ENCODE assay signal across 18 cellular contexts in genomic region chr13:83215627-83216026, GRCh38.
DNase-seq lines count a peak whose midpoint lies in the region; ATAC-seq and TF ChIP-seq lines count a peak whose summit lies in the region.
"Had no signal": no experiment of that assay in that cellular context is flagged by ENCODE, and none has a peak within 500 bp of the region (broad histone marks: within the 10 kb centered on the region; RNA-seq: fewer than 3 reads in every experiment).

No MANE protein-coding gene starts in this region.

- H3K36me3 ChIP-seq in HUES64 (ENCODE audit: insufficient read depth, low read length) (no peaks in the 10 kb centered on the region), brain microvascular endothelial cell (replicated peaks) (no peaks in the 10 kb centered on the region), stomach (no peaks in the 10 kb centered on the region)
- H3K36me3 ChIP-seq: heart right ventricle, sigmoid colon had no signal

- TF ChIP-seq EP300 in stomach (IDR thresholded peaks at IDR 0.05) = no peak

- no peaks in the 10 kb centered on the region for H3K9me3 ChIP-seq in AG04450 (ENCODE audit: control insufficient read depth, insufficient read depth, low read length)
- H3K9me3 ChIP-seq in HUES64 (ENCODE audit: insufficient read depth, low read depth, low read length) = 0 out of 2 replicates have a peak, but pooled peaks cover 3% of the 10 kb centered on the region
- H3K9me3 ChIP-seq in stomach = peaks cover 0 to 21% (median 2%) of the 10 kb centered on the region in 4 donors

- H3K4me3 ChIP-seq in AG04450 (ENCODE audit: low read depth, low read length) = no peak overlapping the region
- H3K4me3 ChIP-seq in HUES64 (ENCODE audit: low read length) = no peak overlapping the region
- H3K4me3 ChIP-seq in brain microvascular endothelial cell (ENCODE audit: low read depth, low read length) = no peak overlapping the region
- H3K4me3 ChIP-seq in stomach = no peak overlapping the region
- H3K4me3 ChIP-seq: heart right ventricle, sigmoid colon had no signal

- TF ChIP-seq POLR2A in stomach (IDR thresholded peaks at IDR 0.05) = no peak

- H3K27me3 ChIP-seq in AG04450 (ENCODE audit: control insufficient read depth, insufficient read depth, low read length) = no peaks in the 10 kb centered on the region
- no peaks in the 10 kb centered on the region for H3K27me3 ChIP-seq in HUES64 (ENCODE audit: insufficient read depth, low read length)
- H3K27me3 ChIP-seq in brain microvascular endothelial cell (replicated peaks) = no peaks in the 10 kb centered on the region
- H3K27me3 ChIP-seq in stomach = no peaks in the 10 kb centered on the region
- H3K27me3 ChIP-seq: heart right ventricle, sigmoid colon had no signal

- CTCF ChIA-PET in AG04450 (lab: Charles Lee) = no interaction called here

- no peak overlapping the region for H3K9ac ChIP-seq in HUES64 (ENCODE audit: low read depth, low read length)
- H3K9ac ChIP-seq: KMS-11 had no signal

- no peak overlapping the region for H3K27ac ChIP-seq in AG04450 (ENCODE audit: low read depth, low read length)
- peak overlapping the region; percentile 23; the same call in 1 of the 2 replicates for H3K27ac ChIP-seq in HUES64 (ENCODE audit: low read depth, low read length)
- H3K27ac ChIP-seq in brain microvascular endothelial cell = peak overlapping the region; percentile 30
- H3K27ac ChIP-seq in stomach = no peak overlapping the region
- H3K27ac ChIP-seq: heart right ventricle, KMS-11, sigmoid colon had no signal

- H3K4me1 ChIP-seq in HUES64 (ENCODE audit: insufficient read depth, low read length) = peaks cover 20% of the 10 kb centered on the region
- H3K4me1 ChIP-seq in stomach = no peaks in the 10 kb centered on the region
- H3K4me1 ChIP-seq: heart right ventricle had no signal

- 100% methylated on average over 1 of the region's 1 CpG for WGBS in HUES64
- 81 to 95% (median 84%) methylated on average over 1 of the region's 1 CpG for WGBS in stomach, 5 donors

- intact Hi-C loops in stomach (cut with DNase I; ENCODE audit: low total_unique reads) = no loop called here

- no peak for ATAC-seq in esophagus mucosa
- ATAC-seq in HG03095 (IDR thresholded peaks at IDR 0.05; ENCODE audit: unreplicated experiment) = no peak
- ATAC-seq: heart right ventricle had no signal

- TF ChIP-seq CTCF in AG04450 (IDR thresholded peaks at IDR 0.05; ENCODE audit: low read depth, low read length) = no peak
- no peak for TF ChIP-seq CTCF in brain microvascular endothelial cell (IDR thresholded peaks at IDR 0.05; ENCODE audit: low read depth, low read length, missing control alignments)
- TF ChIP-seq CTCF in stomach (IDR thresholded peaks at IDR 0.05) = no peak

- in situ Hi-C loops in brain microvascular endothelial cell (cut with HindIII; ENCODE audit: low pct_ligation_motif_present, low sequenced_read_pairs) = no loop called here

- POLR2A ChIA-PET in AG04450 (lab: Yijun Ruan, JAX) = no interaction called here

- DNase-seq in AG04450 (ENCODE audit: low read depth, low spot score) (peak; percentile 42), brain microvascular endothelial cell (peak; percentile 5), iris pigment epithelial cell (ENCODE audit: low read depth) (peak; percentile 85), stomach (no peak)
- DNase-seq in activated CD4-positive, CD25-positive, alpha-beta regulatory T cell treated with anti-CD3 and anti-CD28 coated beads, Interleukin-2, amount 50 U/mL, for 72 hours = no peak
- DNase-seq: activated CD4-positive, alpha-beta T cell treated with anti-CD3 and anti-CD28 coated beads, Interleukin-2, amount 10 ng/mL, durations not matched to agents 24 days and 14 days; activated T-cell treated with anti-CD3 and anti-CD28 coated beads, Interleukin-2, amount 50 U/mL, for 1 hour; Calu3; heart right ventricle; midbrain; NCI-H1105 treated with DMSO at 0.1 percent for 48 hours; NCI-H2171 treated with DMSO at 0.1 percent for 48 hours; sigmoid colon; T1000 had no signal

Comparison
In these comparisons a context has a peak if more than half of its experiments do, and no peak if none do; other contexts are left out.
1. DNase-seq: peak in AG04450 (single experiment), brain microvascular endothelial cell (single experiment) and iris pigment epithelial cell (single experiment); none in stomach (single experiment) and activated CD4-positive, CD25-positive, alpha-beta regulatory T cell treated with anti-CD3 and anti-CD28 coated beads, Interleukin-2, amount 50 U/mL, for 72 hours (single experiment).
2. H3K27ac ChIP-seq: peak in HUES64 (single experiment) and brain microvascular endothelial cell (single experiment); none in AG04450 (single experiment) and stomach (0 of 5).